16 cellular contexts compared by ENCODE assay signal in the genomic region with DNA sequence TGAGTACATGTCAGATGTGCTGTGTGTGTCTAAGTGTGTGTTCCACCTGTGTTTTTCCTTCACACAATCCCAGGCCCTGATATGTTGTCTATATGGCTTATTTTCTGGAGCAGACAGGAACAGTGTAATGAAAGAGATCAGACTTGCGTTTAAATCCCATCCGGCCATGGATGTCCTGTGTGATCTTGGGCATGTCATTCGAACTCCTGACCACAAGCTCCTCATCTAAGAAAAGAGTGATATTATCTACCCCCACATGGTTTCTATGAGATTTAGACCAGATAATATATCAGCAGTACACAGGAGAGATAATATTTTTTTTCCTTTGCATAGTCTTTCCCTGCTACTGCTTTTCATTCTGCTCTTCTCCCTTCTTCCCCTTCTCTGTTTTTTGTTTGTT. TPM values are rescaled to one million over a fixed set of nuclear protein-coding genes. Genes with fewer than 3 reads are reported as not detected.
DNase-seq lines count a peak whose midpoint lies in the region; ATAC-seq and TF ChIP-seq lines count a peak whose summit lies in the region.
"Had no signal": no experiment of that assay in that cellular context is flagged by ENCODE, and none has a peak within 500 bp of the region (broad histone marks: within the 10 kb centered on the region; RNA-seq: fewer than 3 reads in every experiment).

No MANE protein-coding gene starts in this region.

- H3K4me3 ChIP-seq in CD4-positive, alpha-beta memory T cell (ENCODE audit: low read length in 2 of 2), result no peak overlapping the region
- H3K4me3 ChIP-seq in GM23248, result no peak overlapping the region
- H3K4me3 ChIP-seq: pancreas had no signal

- peak in 2 of 5 donors; percentile 32 to 46 for DNase-seq in CD4-positive, alpha-beta memory T cell
- DNase-seq in GM23248, result no peak
- no peak for DNase-seq in activated T-helper 1 cell treated with anti-CD3 and anti-CD28 coated beads, Interleukin-12 subunit alpha, Interleukin-12 subunit beta, Interleukin-2, Interleukin-4 antibody, amounts not matched to agents 30 ng/mL and 10 ng/mL and 1 ng/mL, durations not matched to agents 14 hours and 24 hours and 36 hours (ENCODE audit: low spot score)
- DNase-seq in natural killer cell, result no peak
- DNase-seq in iPS-NIHi11 (ENCODE audit: low spot score), result no peak
- DNase-seq in endothelial cell (ENCODE audit: low spot score), result no peak
- DNase-seq: amygdala; islet precursor cell; Kasumi-1; NCI-H146; NCI-H345; pancreas; SHP77 treated with DMSO at 0.1 percent for 48 hours; stimulated activated naive CD4-positive, alpha-beta T cell treated with Interleukin-2 at 50 U/mL for 16 hours had no signal

- in situ Hi-C loops in GM23248 (cut with MboI), result no loop called here

- no peaks in the 10 kb centered on the region for H3K9me3 ChIP-seq in CD4-positive, alpha-beta memory T cell (ENCODE audit: control insufficient read depth in 1 of 2, low read length in 2 of 2)
- H3K9me3 ChIP-seq in GM23248 (ENCODE audit: low read depth), result no peaks in the 10 kb centered on the region
- H3K9me3 ChIP-seq: pancreas had no signal

- H3K4me1 ChIP-seq in CD4-positive, alpha-beta memory T cell (ENCODE audit: insufficient read depth, low read length), result peaks cover 98% of the 10 kb centered on the region
- peaks cover 38% of the 10 kb centered on the region for H3K4me1 ChIP-seq in GM23248 (ENCODE audit: insufficient read depth)
- H3K4me1 ChIP-seq: pancreas had no signal

- H3K36me3 Mint-ChIP-seq in CD4-positive, alpha-beta memory T cell, result peaks cover 30 to 34% of the 10 kb centered on the region in 2 donors
- H3K36me3 Mint-ChIP-seq in activated T-helper 1 cell treated with anti-CD3 and anti-CD28 coated beads, Interleukin-12 subunit alpha, Interleukin-12 subunit beta, Interleukin-2, Interleukin-4 antibody, amounts not matched to agents 30 ng/mL and 10 ng/mL and 1 ng/mL, durations not matched to agents 14 hours and 24 hours and 36 hours (ENCODE audit: low read depth), result peaks cover 42% of the 10 kb centered on the region
- H3K36me3 Mint-ChIP-seq in natural killer cell (no peaks in the 10 kb centered on the region), endothelial cell (ENCODE audit: low read depth, unreplicated experiment) (no peaks in the 10 kb centered on the region)

- H3K4me3 Mint-ChIP-seq in CD4-positive, alpha-beta memory T cell, result peak overlapping the region; percentile 34 to 83 (median 73)
- H3K4me3 Mint-ChIP-seq in activated T-helper 1 cell treated with anti-CD3 and anti-CD28 coated beads, Interleukin-12 subunit alpha, Interleukin-12 subunit beta, Interleukin-2, Interleukin-4 antibody, amounts not matched to agents 30 ng/mL and 10 ng/mL and 1 ng/mL, durations not matched to agents 14 hours and 24 hours and 36 hours, result peak overlapping the region; percentile 40
- H3K4me3 Mint-ChIP-seq in natural killer cell, result peak overlapping the region; percentile 4
- H3K4me3 Mint-ChIP-seq in endothelial cell (ENCODE audit: unreplicated experiment), result no peak overlapping the region

- H3K79me2 ChIP-seq in GM23248 (ENCODE audit: insufficient read depth), result peaks cover 83% of the 10 kb centered on the region

- CTCF ChIA-PET in CD4-positive, alpha-beta memory T cell (lab: Charles Lee; ENCODE audit: partially characterized antibody), result interaction anchor here (0.9 to 2.6 kb wide), 4 partner anchors 8 to 35 kb away, joined by 3 to 7 read pairs (median 6); no protein-coding TSS in a partner anchor

- WGBS in GM23248 (ENCODE audit: low coverage in 1 of 2, low lambda C conversion rate in 2 of 2, missing lambda C conversion rate in 2 of 2), 2 experiments, result 64 to 69% methylated on average over 3 of the region's 3 CpGs

- intact Hi-C loops in CD4-positive, alpha-beta memory T cell (cut with micrococcal nuclease), result no loop called here
- intact Hi-C loops in activated T-helper 1 cell treated with anti-CD3 and anti-CD28 coated beads, Interleukin-12 subunit alpha, Interleukin-12 subunit beta, Interleukin-2, Interleukin-4 antibody, amounts not matched to agents 30 ng/mL and 10 ng/mL and 1 ng/mL, durations not matched to agents 14 hours and 24 hours and 36 hours (cut with micrococcal nuclease), result loop anchor here (1.0 to 2.0 kb wide), 2 partner anchors 12 to 27 kb away; no protein-coding TSS in a partner anchor
- intact Hi-C loops in natural killer cell (cut with micrococcal nuclease), result loop anchor here (2.0 to 10.0 kb wide), 2 partner anchors 13 to 379 kb away; no protein-coding TSS in a partner anchor

- no peaks in the 10 kb centered on the region for H3K27me3 ChIP-seq in CD4-positive, alpha-beta memory T cell (ENCODE audit: insufficient read depth, low read length)
- H3K27me3 ChIP-seq in GM23248 (replicated peaks; ENCODE audit: insufficient read depth), result no peaks in the 10 kb centered on the region
- H3K27me3 ChIP-seq: pancreas had no signal

- ATAC-seq in natural killer cell (peak in 1 of 3 donors; percentile 8), HG02884 (IDR thresholded peaks at IDR 0.05; ENCODE audit: unreplicated experiment) (no peak), HG02870 (IDR thresholded peaks at IDR 0.05; ENCODE audit: unreplicated experiment) (no peak)

- peaks cover 57% of the 10 kb centered on the region for H3F3A ChIP-seq in GM23248 (ENCODE audit: insufficient read depth)

- H4K20me1 ChIP-seq in GM23248 (ENCODE audit: insufficient read depth), result no peaks in the 10 kb centered on the region

- POLR2A ChIA-PET in CD4-positive, alpha-beta memory T cell (lab: Charles Lee; ENCODE audit: partially characterized antibody), result interaction anchor here (0.7 to 5.6 kb wide), 6 partner anchors 11 to 67 kb away, joined by 3 to 45 read pairs (median 4); partner anchors contain the start of gene APBB1IP

- no peaks in the 10 kb centered on the region for H3K27me3 Mint-ChIP-seq in CD4-positive, alpha-beta memory T cell
- no peaks in the 10 kb centered on the region for H3K27me3 Mint-ChIP-seq in activated T-helper 1 cell treated with anti-CD3 and anti-CD28 coated beads, Interleukin-12 subunit alpha, Interleukin-12 subunit beta, Interleukin-2, Interleukin-4 antibody, amounts not matched to agents 30 ng/mL and 10 ng/mL and 1 ng/mL, durations not matched to agents 14 hours and 24 hours and 36 hours (ENCODE audit: insufficient read depth)
- no peaks in the 10 kb centered on the region for H3K27me3 Mint-ChIP-seq in natural killer cell (ENCODE audit: low read depth in 2 of 2)
- no peaks in the 10 kb centered on the region for H3K27me3 Mint-ChIP-seq in endothelial cell (ENCODE audit: unreplicated experiment)

- no peaks in the 10 kb centered on the region for H3K36me3 ChIP-seq in CD4-positive, alpha-beta memory T cell (ENCODE audit: insufficient read depth, low read length)
- H3K36me3 ChIP-seq in GM23248 (ENCODE audit: low read depth), result no peaks in the 10 kb centered on the region
- H3K36me3 ChIP-seq: pancreas had no signal

- no peak for TF ChIP-seq CTCF in natural killer cell (IDR thresholded peaks at IDR 0.05)
- TF ChIP-seq CTCF in endothelial cell (IDR thresholded peaks at IDR 0.05; ENCODE audit: unreplicated experiment), result no peak

- H3K4me1 Mint-ChIP-seq in CD4-positive, alpha-beta memory T cell, result peaks cover 64 to 88% (median 75%) of the 10 kb centered on the region in 4 donors
- peaks cover 80% of the 10 kb centered on the region for H3K4me1 Mint-ChIP-seq in activated T-helper 1 cell treated with anti-CD3 and anti-CD28 coated beads, Interleukin-12 subunit alpha, Interleukin-12 subunit beta, Interleukin-2, Interleukin-4 antibody, amounts not matched to agents 30 ng/mL and 10 ng/mL and 1 ng/mL, durations not matched to agents 14 hours and 24 hours and 36 hours (ENCODE audit: low read depth)
- peaks cover 76 to 82% of the 10 kb centered on the region in 2 donors for H3K4me1 Mint-ChIP-seq in natural killer cell
- no peaks in the 10 kb centered on the region for H3K4me1 Mint-ChIP-seq in endothelial cell (ENCODE audit: unreplicated experiment)

- H3K27ac ChIP-seq in CD4-positive, alpha-beta memory T cell (ENCODE audit: low read depth, low read length), result peak overlapping the region; percentile 57
- H3K27ac ChIP-seq in GM23248, result peak overlapping the region; percentile 82

- no peak overlapping the region for H3K4me2 ChIP-seq in GM23248 (ENCODE audit: unreplicated experiment)

- H2AFZ ChIP-seq in GM23248, result no peak overlapping the region

- no peak overlapping the region for H3K9ac ChIP-seq in GM23248

- peak overlapping the region; percentile 83 to 99 (median 96) for H3K27ac Mint-ChIP-seq in CD4-positive, alpha-beta memory T cell
- peak overlapping the region; percentile 94 for H3K27ac Mint-ChIP-seq in activated T-helper 1 cell treated with anti-CD3 and anti-CD28 coated beads, Interleukin-12 subunit alpha, Interleukin-12 subunit beta, Interleukin-2, Interleukin-4 antibody, amounts not matched to agents 30 ng/mL and 10 ng/mL and 1 ng/mL, durations not matched to agents 14 hours and 24 hours and 36 hours
- H3K27ac Mint-ChIP-seq in natural killer cell (peak overlapping the region; percentile 84 to 85), endothelial cell (ENCODE audit: unreplicated experiment) (no peak overlapping the region)

- no peaks in the 10 kb centered on the region for H3K9me2 ChIP-seq in GM23248 (ENCODE audit: insufficient read depth)

- H3K9me3 Mint-ChIP-seq in CD4-positive, alpha-beta memory T cell, result peaks cover 0 to 8% (median 0%) of the 10 kb centered on the region in 8 donors
- no peaks in the 10 kb centered on the region for H3K9me3 Mint-ChIP-seq in activated T-helper 1 cell treated with anti-CD3 and anti-CD28 coated beads, Interleukin-12 subunit alpha, Interleukin-12 subunit beta, Interleukin-2, Interleukin-4 antibody, amounts not matched to agents 30 ng/mL and 10 ng/mL and 1 ng/mL, durations not matched to agents 14 hours and 24 hours and 36 hours
- H3K9me3 Mint-ChIP-seq in natural killer cell, result no peaks in the 10 kb centered on the region
- no peaks in the 10 kb centered on the region for H3K9me3 Mint-ChIP-seq in endothelial cell (ENCODE audit: unreplicated experiment)

RNA-seq across cellular contexts. Expression of gene APBB1IP, which starts 37.3 kb away (rescaled TPM):
- 100 to 1,000 TPM; 106 TPM for total RNA-seq in CD4-positive, alpha-beta memory T cell
- polyA plus RNA-seq in CD4-positive, alpha-beta memory T cell, result 10 to 100 TPM; 30.6 to 85.9 TPM
- total RNA-seq in GM23248 (2014; rRNA removed; shearing (Covaris generic)), result 7.3 and 9.4 TPM in 2 replicates
- 25.0 and 25.1 TPM in 2 replicates for polyA plus RNA-seq in GM23248 (2016; fragmentation: Nextera tagmentation; extraction: Ambion mirVana)
- 39.6 and 43.6 TPM in 2 replicates for total RNA-seq in activated T-helper 1 cell treated with anti-CD3 and anti-CD28 coated beads, Interleukin-12 subunit alpha, Interleukin-12 subunit beta, Interleukin-2, Interleukin-4 antibody, amounts not matched to agents 30 ng/mL and 10 ng/mL and 1 ng/mL, durations not matched to agents 14 hours and 24 hours and 36 hours
- 100 to 1,000 TPM in 2 of 3 donors, 10 to 100 TPM in 1; 92.5 to 119 (median 100) TPM for total RNA-seq in natural killer cell
- not detected for total RNA-seq in endothelial cell (ENCODE audit: unreplicated experiment)
